Comparison of ENCODE assay signal across 13 cellular contexts in the genomic region with DNA sequence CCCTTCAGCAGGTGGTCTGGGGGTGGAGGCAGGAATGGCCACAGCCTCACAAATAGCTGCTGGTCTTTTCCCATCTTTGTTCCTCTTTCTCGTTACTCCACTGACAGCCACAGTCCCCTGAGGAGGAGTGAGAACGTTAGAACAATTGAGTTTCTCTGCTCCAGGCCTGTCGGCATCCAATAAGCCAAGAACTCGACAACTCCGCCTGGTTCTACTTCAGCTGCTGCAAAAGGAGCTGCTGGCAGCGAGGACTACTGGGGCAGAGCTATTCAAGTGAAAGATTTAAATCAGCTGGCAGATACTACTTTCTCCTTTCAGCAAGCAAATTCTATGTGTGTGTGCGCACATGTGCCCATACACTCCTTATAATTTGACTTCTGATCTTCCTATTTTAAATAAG.
"Had no signal": no experiment of that assay in that cellular context is flagged by ENCODE, and none has a peak within 500 bp of the region (broad histone marks: within the 10 kb centered on the region; RNA-seq: fewer than 3 reads in every experiment).

No MANE protein-coding gene starts in this region.

- H2AFZ ChIP-seq: hepatocyte had no signal

- H3K4me2 ChIP-seq: hepatocyte had no signal

- H3K4me3 ChIP-seq: hepatocyte, thoracic aorta had no signal

- ATAC-seq: left lobe of liver; right cardiac atrium; stimulated activated naive CD8-positive, alpha-beta T cell treated with anti-CD3 and anti-CD28 coated beads, Interleukin-15, amount 100 ng/mL, for 72 hours had no signal

- H3K9me3 ChIP-seq: thoracic aorta had no signal

- DNase-seq: activated CD4-positive, alpha-beta memory T cell treated with anti-CD3 and anti-CD28 coated beads for 36 hours; activated effector memory CD4-positive, alpha-beta T cell treated with Interleukin-2 at 50 U/mL for 16 hours; activated naive CD4-positive, alpha-beta T cell treated with anti-CD3 and anti-CD28 coated beads, Interleukin-2, amount 50 U/mL, for 16 hours; activated T-cell treated with anti-CD3 and anti-CD28 coated beads, Interleukin-2, amount 50 U/mL, for 24 hours; occipital lobe; right cardiac atrium; stimulated activated naive CD8-positive, alpha-beta T cell treated with anti-CD3 and anti-CD28 coated beads, Interleukin-15, amount 100 ng/mL, for 72 hours; T-helper 1 cell; T1000 had no signal

- H3K27ac ChIP-seq: hepatocyte, thoracic aorta, VCaP had no signal

- H3K36me3 ChIP-seq: thoracic aorta had no signal

- H3K27me3 ChIP-seq: hepatocyte had no signal
